15 cellular contexts compared by ENCODE assay signal in genomic region chr1:169090900-169091311, GRCh38. TPM values are rescaled to one million over a fixed set of nuclear protein-coding genes. Genes with fewer than 3 reads are reported as not detected.
DNase-seq lines count a peak whose midpoint lies in the region; ATAC-seq, FAIRE-seq and TF ChIP-seq lines count a peak whose summit lies in the region.
"Had no signal": no experiment of that assay in that cellular context is flagged by ENCODE, and none has a peak within 500 bp of the region (broad histone marks: within the 10 kb centered on the region; RNA-seq: fewer than 3 reads in every experiment).

No MANE protein-coding gene starts in this region.

- no peaks in the 10 kb centered on the region for H3K36me3 ChIP-seq in K562 (ENCODE audit: control insufficient read depth, insufficient read depth, low read length)
- H3K36me3 ChIP-seq: cardiac muscle cell, HAP-1, left lung had no signal

- no peaks in the 10 kb centered on the region for H3K36me3 Mint-ChIP-seq in nephron progenitor cell (ENCODE audit: low read depth)

- no peak for TF ChIP-seq POLR2A in K562 (conservative IDR thresholded peaks at IDR 0.05)

- no peak overlapping the region for H2AFZ ChIP-seq in K562 (ENCODE audit: low read depth, low read length)

- WGBS in K562 (ENCODE audit: insufficient coverage, low coverage, missing lambda C conversion rate) = 3% methylated on average over 4 of the region's 4 CpGs

- in situ Hi-C loops in K562 (cut with MboI) = no loop called here

- no peaks in the 10 kb centered on the region for H3K9me1 ChIP-seq in K562 (ENCODE audit: control insufficient read depth, insufficient read depth, low read length)

- TF ChIP-seq EP300 in K562 (IDR thresholded peaks at IDR 0.05; ENCODE audit: low read length) = no peak

- peaks cover 17% of the 10 kb centered on the region for H3K4me1 Mint-ChIP-seq in nephron progenitor cell

- POLR2A ChIA-PET in K562 (lab: Yijun Ruan, JAX) = interaction anchor here (0.6 to 1.0 kb wide), 2 partner anchors 15 to 1596 kb away, joined by 3 to 5 read pairs; partner anchors contain the start of gene ATP1B1

- TF ChIP-seq RAD21 in K562 (CRISPR knock-in tag; conservative IDR thresholded peaks at IDR 0.05 in 1 of 2, IDR thresholded peaks at IDR 0.05 in 1 of 2) = no peak

- peaks cover 10% of the 10 kb centered on the region for H3K27me3 Mint-ChIP-seq in nephron progenitor cell (ENCODE audit: low read depth, poor library complexity)

- intact Hi-C loops in K562 (cut with micrococcal nuclease) = no loop called here

- H3K9ac ChIP-seq in K562 (ENCODE audit: insufficient read depth in 1 of 2, low read depth in 2 of 2, low read length in 2 of 2) = no peak overlapping the region
- H3K9ac ChIP-seq: parathyroid adenoma had no signal

- DNase-seq in K562 (ENCODE audit: extremely low read depth in 1 of 4, low spot score in 3 of 4) (no peak), NOMO-1 treated with DMSO at 0.1 percent for 48 hours (lab: John Stamatoyannopoulos, UW; ENCODE audit: unreplicated experiment) (no peak), putamen (ENCODE audit: low spot score) (no peak), nephron progenitor cell (no peak), NK-92 (lab: John Stamatoyannopoulos, UW; ENCODE audit: unreplicated experiment) (no peak)
- DNase-seq: activated T-cell treated with anti-CD3 and anti-CD28 coated beads, Interleukin-2, amount 50 U/mL, for 48 hours; left lung; NCI-H774 had no signal

- no peak for FAIRE-seq in K562 (lab: Jason Lieb, UNC)

- no peak overlapping the region for H3K27ac ChIP-seq in K562 (ENCODE audit: extremely low read depth, low read depth, low read length)
- H3K27ac ChIP-seq: cardiac muscle cell, left lung, parathyroid adenoma had no signal

- CTCF ChIA-PET in K562 (lab: Yijun Ruan, JAX; ENCODE audit: low intra/inter-chr PET ratio) = no interaction called here

- H3K9me3 ChIP-seq in K562 (replicated peaks; ENCODE audit: control insufficient read depth, insufficient read depth, low read depth, low read length) = no peaks in the 10 kb centered on the region
- H3K9me3 ChIP-seq: HAP-1, left lung had no signal

- no peaks in the 10 kb centered on the region for H3K9me3 Mint-ChIP-seq in nephron progenitor cell
- H3K9me3 Mint-ChIP-seq: T-helper 2 cell treated with Interferon-gamma antibody and Interleukin-4, amounts not matched to agents 5 μg/mL and 100 μg/mL, for 36 hours had no signal

- BruUV-seq in K562 (replicated peaks; lab: Mats Ljungman, UMichigan) = no TSS peak

- H3K4me3 Mint-ChIP-seq in nephron progenitor cell = no peak overlapping the region
- H3K4me3 Mint-ChIP-seq: T-helper 2 cell treated with Interferon-gamma antibody and Interleukin-4, amounts not matched to agents 5 μg/mL and 100 μg/mL, for 36 hours had no signal

- no peak overlapping the region for H3K4me3 ChIP-seq in K562
- H3K4me3 ChIP-seq: cardiac muscle cell, HAP-1, left lung had no signal

- ATAC-seq in GM18508 (IDR thresholded peaks at IDR 0.05; ENCODE audit: insufficient read depth, unreplicated experiment) (peak; percentile 28), GM21360 (IDR thresholded peaks at IDR 0.05; ENCODE audit: unreplicated experiment) (peak; percentile 37), HG03025 (IDR thresholded peaks at IDR 0.05; ENCODE audit: low FRiP score, unreplicated experiment) (peak; percentile 48), K562 (peak; percentile 42)
- ATAC-seq: left lung had no signal

- no peak overlapping the region for H3K27ac Mint-ChIP-seq in nephron progenitor cell
- H3K27ac Mint-ChIP-seq: T-helper 2 cell treated with Interferon-gamma antibody and Interleukin-4, amounts not matched to agents 5 μg/mL and 100 μg/mL, for 36 hours had no signal

- no peaks in the 10 kb centered on the region for H3K79me2 ChIP-seq in K562 (ENCODE audit: control insufficient read depth, insufficient read depth, low read length)
- H3K79me2 ChIP-seq: parathyroid adenoma had no signal

- TF ChIP-seq CTCF in K562 (IDR thresholded peaks at IDR 0.05 in 2 of 3, conservative IDR thresholded peaks at IDR 0.05 in 1 of 3; ENCODE audit: insufficient read depth in 2 of 3, low read depth in 1 of 3, low read length in 3 of 3) (no peak), nephron progenitor cell (IDR thresholded peaks at IDR 0.05) (no peak)

- no peaks in the 10 kb centered on the region for H4K20me1 ChIP-seq in K562 (replicated peaks; ENCODE audit: control insufficient read depth, insufficient read depth, low read length)

- no peaks in the 10 kb centered on the region for H3K4me1 ChIP-seq in K562 (replicated peaks in 1 of 2; ENCODE audit: control insufficient read depth in 2 of 2, insufficient read depth in 2 of 2, low read length in 2 of 2)
- H3K4me1 ChIP-seq: HAP-1, left lung had no signal

- H3K4me2 ChIP-seq in K562 (ENCODE audit: insufficient read depth, low read length) = no peak overlapping the region

- H3K27me3 ChIP-seq in K562 (ENCODE audit: control insufficient read depth in 2 of 2, insufficient read depth in 2 of 2, low read length in 2 of 2) = peaks cover 11 to 19% of the 10 kb centered on the region in 2 experiments; a peak in 4 of 5 replicates
- H3K27me3 ChIP-seq: cardiac muscle cell, left lung had no signal

TF ChIP-seq in K562, 482 proteins besides CTCF, POLR2A, EP300 and RAD21:
- no peak for TF ChIP-seq ZSCAN29 (IDR thresholded peaks at IDR 0.05)
- no peak for TF ChIP-seq KLF16 (IDR thresholded peaks at IDR 0.05)
- TF ChIP-seq CHCHD3 (CRISPR knock-in tag; IDR thresholded peaks at IDR 0.05) = no peak
- no peak for TF ChIP-seq ZNF395 (CRISPR knock-in tag; IDR thresholded peaks at IDR 0.05)
- TF ChIP-seq BACH1 (tag; IDR thresholded peaks at IDR 0.05) = no peak
- TF ChIP-seq CHAMP1 (IDR thresholded peaks at IDR 0.05) = no peak
- TF ChIP-seq ZNF436 (CRISPR knock-in tag; IDR thresholded peaks at IDR 0.05) = no peak

RNA-seq across cellular contexts. Expression of gene ATP1B1, which starts 15.6 kb away (rescaled TPM):
- total RNA-seq in K562 (2011; cell fraction: chromatin; rRNA removed; ENCODE audit: low replicate concordance) = 1.2 and 1.7 TPM in 2 replicates
- 1.3 and 2.3 TPM in 2 replicates for total RNA-seq in K562 (2011; cell fraction: nucleolus; rRNA removed)
- 2.4 and 2.6 TPM in 2 replicates for total RNA-seq in K562 (2011; cell fraction: nucleoplasm; rRNA removed)
- total RNA-seq in K562 (2014; rRNA removed) (0.98 and 2.5 TPM in 2 replicates), K562 (2014; rRNA removed; fragmentation: Illumina TruSeq; extraction: Trizol) (1.6 and 1.8 TPM in 2 replicates), K562 (2015; rRNA removed; fragmentation: Illumina TruSeq; extraction: Trizol) (1.9 and 2.1 TPM in 2 replicates), K562 (2021) (3.0 TPM in 2 replicates)
- polyA plus RNA-seq in K562 (2011; rRNA removed) (1.5 and 1.7 TPM in 2 replicates), K562 (2014; fragmentation: Illumina TruSeq; extraction: Trizol) (1.5 and 1.6 TPM in 2 replicates), K562 (2014; fragmentation: Nextera tagmentation; extraction: Ambion mirVana) (1 to 10 TPM in 1 of 2 experiments, under 1 TPM in 1; 0.76 to 1.1 TPM), K562 (2014; rRNA removed) (1.9 and 2.4 TPM in 2 replicates)
- polyA plus RNA-seq in K562 (2011; cell fraction: cytosol; rRNA removed) = 0.49 and 0.72 TPM in 2 replicates
- polyA plus RNA-seq in K562 (2011; cell fraction: nucleus; rRNA removed) = 0.43 and 0.45 TPM in 2 replicates
- 2.1 and 3.7 TPM in 2 replicates for polyA plus RNA-seq in K562 (2012)
- polyA minus RNA-seq in K562 (2011; rRNA and poly(A)+ RNA removed) = 2.3 and 2.8 TPM in 2 replicates
- 2.3 and 3.0 TPM in 2 replicates for polyA minus RNA-seq in K562 (2011; cell fraction: cytosol; rRNA and poly(A)+ RNA removed)
- 0.94 and 1.00 TPM in 2 replicates for polyA minus RNA-seq in K562 (2011; cell fraction: nucleus; rRNA and poly(A)+ RNA removed)
